10 cellular contexts compared by ENCODE assay signal in genomic region chr1:36864182-36865079, GRCh38.
DNase-seq lines count a peak whose midpoint lies in the region; ATAC-seq and TF ChIP-seq lines count a peak whose summit lies in the region.
"Had no signal": no experiment of that assay in that cellular context is flagged by ENCODE, and none has a peak within 500 bp of the region (broad histone marks: within the 10 kb centered on the region; RNA-seq: fewer than 3 reads in every experiment).

No MANE protein-coding gene starts in this region.

- TF ChIP-seq CTCF in AG10803 (conservative IDR thresholded peaks at IDR 0.05; ENCODE audit: low read length) (peak; percentile 10; the same call in 1 of the 2 replicates), GM10266 (IDR thresholded peaks at IDR 0.05; ENCODE audit: control insufficient read depth, insufficient read depth, low read depth, missing control alignments) (peak; percentile 58), omental fat pad (IDR thresholded peaks at IDR 0.05) (no peak)

- ATAC-seq in HG03039 (IDR thresholded peaks at IDR 0.05; ENCODE audit: unreplicated experiment) (no peak), HG03378 (IDR thresholded peaks at IDR 0.05; ENCODE audit: unreplicated experiment) (no peak), GM19467 (IDR thresholded peaks at IDR 0.05; ENCODE audit: unreplicated experiment) (no peak), omental fat pad (ENCODE audit: low FRiP score) (no peak)
- ATAC-seq: T-helper 17 cell had no signal

- DNase-seq in AG10803 (ENCODE audit: low read depth) (no peak), GM10266 (ENCODE audit: extremely low spot score) (peak; percentile 51), NCI-H82 (lab: John Stamatoyannopoulos, UW) (peak; percentile 72), head of caudate nucleus (peak in 27 of 42 donors; percentile 13 to 77 (median 42)), omental fat pad (ENCODE audit: low spot score) (no peak)
- DNase-seq: central memory CD4-positive, alpha-beta T cell; T-helper 17 cell had no signal

- intact Hi-C loops in head of caudate nucleus (cut with DNase I), result no loop called here

- no peak overlapping the region for H3K4me3 ChIP-seq in AG10803 (ENCODE audit: low read length)

Comparison
In these comparisons a context has a peak if more than half of its experiments do, and no peak if none do; other contexts are left out.
1. DNase-seq: peak in GM10266 (single experiment), NCI-H82 (single experiment) and head of caudate nucleus (27 of 42); none in AG10803 (single experiment) and omental fat pad (single experiment).
2. CTCF ChIP-seq: peak in AG10803 (single experiment) and GM10266 (single experiment); none in omental fat pad (0 of 3).